Comparison of ENCODE assay signal across 10 cellular contexts in genomic region chr2:61885896-61886603, GRCh38. TPM values are rescaled to one million over a fixed set of nuclear protein-coding genes. Genes with fewer than 3 reads are reported as not detected.
DNase-seq lines count a peak whose midpoint lies in the region; ATAC-seq and TF ChIP-seq lines count a peak whose summit lies in the region.
"Had no signal": no experiment of that assay in that cellular context is flagged by ENCODE, and none has a peak within 500 bp of the region (broad histone marks: within the 10 kb centered on the region; RNA-seq: fewer than 3 reads in every experiment).

No MANE protein-coding gene starts in this region.

- in situ Hi-C loops in gastrocnemius medialis (cut with MboI; ENCODE audit: low sequenced_read_pairs in 4 of 4), result loop anchor here in 2 of 4 donors (25.0 kb wide), 2 partner anchors 826 to 1124 kb away; partner anchors contain the start of genes EHBP1 (in 2 of the 2) and PAPOLG (in 1 of the 2)

- peaks cover 58% of the 10 kb centered on the region for H3K79me2 ChIP-seq in hepatocyte

- POLR2A ChIA-PET in WTC11 (lab: Charles Lee), result no interaction called here

- H3K9me2 ChIP-seq in hepatocyte (replicated peaks; ENCODE audit: insufficient read depth), result no peaks in the 10 kb centered on the region

- H3K36me3 Mint-ChIP-seq in WTC11, result peaks cover 62% of the 10 kb centered on the region

- 90% methylated on average over 18 of the region's 18 CpGs for WGBS in hepatocyte (ENCODE audit: low lambda C conversion rate, missing lambda C conversion rate)

- no peaks in the 10 kb centered on the region for H3K27me3 ChIP-seq in left ventricle myocardium inferior (ENCODE audit: low read depth)
- no peaks in the 10 kb centered on the region for H3K27me3 ChIP-seq in hepatocyte
- no peaks in the 10 kb centered on the region for H3K27me3 ChIP-seq in vagina
- H3K27me3 ChIP-seq in gastrocnemius medialis, result no peaks in the 10 kb centered on the region

- peaks cover 49% of the 10 kb centered on the region for H3K36me3 ChIP-seq in left ventricle myocardium inferior
- H3K36me3 ChIP-seq in hepatocyte (replicated peaks; ENCODE audit: insufficient read depth, low read depth), result no peaks in the 10 kb centered on the region
- peaks cover 0 to 46% of the 10 kb centered on the region in 2 donors for H3K36me3 ChIP-seq in vagina
- peaks cover 0 to 44% of the 10 kb centered on the region in 2 donors for H3K36me3 ChIP-seq in gastrocnemius medialis

- peak overlapping the region; percentile 78 for H3K27ac Mint-ChIP-seq in WTC11

- no peaks in the 10 kb centered on the region for H3K9me3 Mint-ChIP-seq in WTC11

- intact Hi-C loops in left ventricle myocardium inferior (cut with micrococcal nuclease), result no loop called here
- intact Hi-C loops in Right ventricle myocardium inferior (cut with DNase I), result no loop called here
- intact Hi-C loops in vagina (cut with DNase I), result no loop called here
- intact Hi-C loops in gastrocnemius medialis (cut with DNase I; ENCODE audit: low total_unique reads), result loop anchor here (5.0 to 10.0 kb wide), 3 partner anchors 819 to 1129 kb away; partner anchors contain the start of genes EHBP1, PAPOLG and SANBR

- TF ChIP-seq POLR2A in vagina (IDR thresholded peaks at IDR 0.05), result no peak
- no peak for TF ChIP-seq POLR2A in gastrocnemius medialis (IDR thresholded peaks at IDR 0.05)

- no peak for TF ChIP-seq CTCF in left ventricle myocardium inferior (IDR thresholded peaks at IDR 0.05; ENCODE audit: borderline replicate concordance)
- no peak for TF ChIP-seq CTCF in WTC11 (IDR thresholded peaks at IDR 0.05)
- no peak for TF ChIP-seq CTCF in hepatocyte (IDR thresholded peaks at IDR 0.05; ENCODE audit: poor library complexity)
- TF ChIP-seq CTCF in vagina (IDR thresholded peaks at IDR 0.05), result no peak
- no peak for TF ChIP-seq CTCF in gastrocnemius medialis (IDR thresholded peaks at IDR 0.05 in 4 of 5, conservative IDR thresholded peaks at IDR 0.05 in 1 of 5)

- CTCF ChIA-PET in WTC11 (lab: Charles Lee), result no interaction called here

- H3K4me1 ChIP-seq in left ventricle myocardium inferior (peaks cover 41% of the 10 kb centered on the region), hepatocyte (ENCODE audit: insufficient read depth) (peaks cover 12% of the 10 kb centered on the region), vagina (peaks cover 20% of the 10 kb centered on the region), gastrocnemius medialis (peaks cover 11 to 18% of the 10 kb centered on the region in 2 donors)

- peak overlapping the region; percentile 99 for H3K4me3 Mint-ChIP-seq in WTC11

- H3K4me2 ChIP-seq in hepatocyte, result peak overlapping the region; percentile 77

- DNase-seq in left ventricle myocardium inferior, result no peak
- DNase-seq in Right ventricle myocardium inferior (ENCODE audit: missing footprints), result no peak
- DNase-seq in WTC11 (ENCODE audit: low spot score), result no peak
- DNase-seq in hepatocyte (ENCODE audit: low spot score), result no peak
- DNase-seq in vagina (ENCODE audit: extremely low spot score in 2 of 2), result no peak
- DNase-seq in gastrocnemius medialis, result no peak
- DNase-seq in germinal center (ENCODE audit: low spot score), result no peak
- DNase-seq: stimulated activated CD4-positive, alpha-beta T cell treated with anti-CD3 and anti-CD28 coated beads, Interleukin-12 subunit alpha, Interleukin-12 subunit beta, amount 100 ng/mL, for 4 hours had no signal

- no peaks in the 10 kb centered on the region for H3K9me3 ChIP-seq in left ventricle myocardium inferior (replicated peaks)
- no peaks in the 10 kb centered on the region for H3K9me3 ChIP-seq in hepatocyte (ENCODE audit: low read depth)
- H3K9me3 ChIP-seq in vagina, result no peaks in the 10 kb centered on the region
- no peaks in the 10 kb centered on the region for H3K9me3 ChIP-seq in gastrocnemius medialis

- H3K27ac ChIP-seq in left ventricle myocardium inferior (replicated peaks) (no peak overlapping the region), hepatocyte (no peak overlapping the region), vagina (peak overlapping the region; percentile 2), gastrocnemius medialis (no peak overlapping the region)

- H4K20me1 ChIP-seq in hepatocyte (ENCODE audit: insufficient read depth, poor library complexity, severe bottlenecking), result peaks cover 30% of the 10 kb centered on the region

- H3K4me3 ChIP-seq in left ventricle myocardium inferior (peak overlapping the region; percentile 79), hepatocyte (no peak overlapping the region), vagina (no peak overlapping the region), gastrocnemius medialis (no peak overlapping the region)

- H3K27me3 Mint-ChIP-seq in WTC11 (ENCODE audit: low read depth), result no peaks in the 10 kb centered on the region

- H3K4me1 Mint-ChIP-seq in WTC11, result peaks cover 19% of the 10 kb centered on the region

- no peak overlapping the region for H2AFZ ChIP-seq in hepatocyte

- ATAC-seq in Right ventricle myocardium inferior, result no peak
- ATAC-seq in WTC11, result no peak
- ATAC-seq in gastrocnemius medialis, result no peak
- ATAC-seq in HG02938 (IDR thresholded peaks at IDR 0.05; ENCODE audit: unreplicated experiment), result no peak
- ATAC-seq: left lobe of liver had no signal

TF ChIP-seq in WTC11, 78 proteins besides CTCF, POLR2A, EP300 and RAD21 (continues in another document):
- TF ChIP-seq EMX1 (CRISPR knock-in tag; IDR thresholded peaks at IDR 0.05) (no peak), ETV6 (CRISPR knock-in tag; IDR thresholded peaks at IDR 0.05) (no peak), AFF4 (CRISPR knock-in tag; IDR thresholded peaks at IDR 0.05; ENCODE audit: borderline replicate concordance) (no peak), MLX (CRISPR knock-in tag; IDR thresholded peaks at IDR 0.05) (no peak), GTF2I (CRISPR knock-in tag; conservative IDR thresholded peaks at IDR 0.05) (no peak), OVOL2 (CRISPR knock-in tag; IDR thresholded peaks at IDR 0.05; ENCODE audit: borderline replicate concordance) (no peak)

RNA-seq across cellular contexts. Expression of gene CCT4, which starts 2.4 kb away (rescaled TPM):
- total RNA-seq in left ventricle myocardium inferior (92.7 TPM), Right ventricle myocardium inferior (105 TPM), WTC11 (2021) (345 to 362 TPM (median 359 TPM) in 3 replicates), hepatocyte (107 and 115 TPM in 2 replicates), vagina (72.7 TPM), gastrocnemius medialis (10 to 100 TPM; 63.2 to 87.1 (median 75.5) TPM)
- 84.3 and 84.6 TPM in 2 replicates for polyA plus RNA-seq in hepatocyte

RNA-seq across cellular contexts. Expression of gene COMMD1, which starts 19.4 kb away (rescaled TPM):
- total RNA-seq in left ventricle myocardium inferior (63.7 TPM), Right ventricle myocardium inferior (59.5 TPM), WTC11 (2021) (21.4 to 24.7 TPM (median 21.8 TPM) in 3 replicates), hepatocyte (30.5 and 31.3 TPM in 2 replicates), vagina (43.0 TPM), gastrocnemius medialis (10 to 100 TPM; 51.8 to 78.6 (median 58.3) TPM)
- 66.7 and 71.1 TPM in 2 replicates for polyA plus RNA-seq in hepatocyte

RNA-seq across cellular contexts. Expression of gene FAM161A, which starts 32.2 kb away (rescaled TPM):
- total RNA-seq in left ventricle myocardium inferior, result 1.2 TPM
- 0.60 TPM for total RNA-seq in Right ventricle myocardium inferior
- 11.0 to 12.4 TPM (median 11.9 TPM) in 3 replicates for total RNA-seq in WTC11 (2021)
- 3.7 and 6.5 TPM in 2 replicates for total RNA-seq in hepatocyte
- polyA plus RNA-seq in hepatocyte, result 2.1 and 4.5 TPM in 2 replicates
- total RNA-seq in vagina, result 2.5 TPM
- total RNA-seq in gastrocnemius medialis, result 1 to 10 TPM; 1.2 to 2.8 (median 1.8) TPM
